8 cellular contexts compared by ENCODE assay signal in genomic region chr2:133674433-133675331, GRCh38.
DNase-seq lines count a peak whose midpoint lies in the region; ATAC-seq and TF ChIP-seq lines count a peak whose summit lies in the region.

No MANE protein-coding gene starts in this region.

- no peak overlapping the region for H4K12ac ChIP-seq in trophoblast cell (ENCODE audit: low read depth, low read length)

- no peak overlapping the region for H2AK5ac ChIP-seq in trophoblast cell (ENCODE audit: low read length)

- no peak overlapping the region for H2BK12ac ChIP-seq in trophoblast cell (ENCODE audit: low read length)

- H3K4me3 ChIP-seq in HUES6 (ENCODE audit: low read depth, low read length) (peak overlapping the region; percentile 0; the same call in 1 of the 2 replicates), SK-N-MC (peak overlapping the region; percentile 83), heart right ventricle (peak overlapping the region in 9 of 10 donors; percentile 4 to 48 (median 31)), trophoblast cell (ENCODE audit: low read depth, low read length) (no peak overlapping the region)

- no peaks in the 10 kb centered on the region for H3K9me3 Mint-ChIP-seq in activated T-cell treated with anti-CD3 and anti-CD28 coated beads, Interleukin-2, amount 50 U/mL, for 4 hours

- WGBS in heart right ventricle, 2 donors: 7 to 8% methylated on average over 21 of the region's 21 CpGs
- no CpG with 5 or more reads among the region's 21 CpGs for WGBS in trophoblast cell (ENCODE audit: extremely low coverage, insufficient coverage, insufficient read length)

- H4K91ac ChIP-seq in trophoblast cell (ENCODE audit: low read depth, low read length): no peak overlapping the region

- H3K9ac ChIP-seq in HUES6 (ENCODE audit: low read length) (no peak overlapping the region), SK-N-MC (ENCODE audit: insufficient read length) (peak overlapping the region; percentile 80), trophoblast cell (ENCODE audit: low read length) (no peak overlapping the region)

- no peaks in the 10 kb centered on the region for H3K79me2 ChIP-seq in trophoblast cell (ENCODE audit: control insufficient read depth, insufficient read depth, low read length, poor library complexity)

- H3K14ac ChIP-seq in trophoblast cell (ENCODE audit: low read length): no peak overlapping the region

- H3K4me1 Mint-ChIP-seq in activated T-cell treated with anti-CD3 and anti-CD28 coated beads, Interleukin-2, amount 50 U/mL, for 4 hours (ENCODE audit: low read depth): no peaks in the 10 kb centered on the region

- TF ChIP-seq CTCF in heart right ventricle (IDR thresholded peaks at IDR 0.05): no peak

- DNase-seq in SK-N-MC (ENCODE audit: low read depth, low spot score) (peak; percentile 90), heart right ventricle (peak; percentile 25 to 43), trophoblast cell (peak; percentile 40 to 67), KG1 (lab: John Stamatoyannopoulos, UW) (no peak)
- DNase-seq in activated T-cell treated with anti-CD3 and anti-CD28 coated beads, Interleukin-2, amount 50 U/mL, for 4 hours: no peak

- H3K18ac ChIP-seq in trophoblast cell (ENCODE audit: low read length): no peak overlapping the region

- H3K4me2 ChIP-seq in trophoblast cell (ENCODE audit: low read length): peak overlapping the region; percentile 68

- H3K9me3 ChIP-seq in HUES6 (ENCODE audit: control insufficient read depth, insufficient read depth, low read depth, low read length) (no peaks in the 10 kb centered on the region), SK-N-MC (ENCODE audit: low read depth, low read length) (no peaks in the 10 kb centered on the region), heart right ventricle (peaks cover 0 to 8% (median 0%) of the 10 kb centered on the region in 11 donors), trophoblast cell (ENCODE audit: insufficient read depth, low read depth, low read length) (no peaks in the 10 kb centered on the region)

- H2BK5ac ChIP-seq in trophoblast cell (ENCODE audit: low read depth, low read length, poor library complexity): no peak overlapping the region

- H3K27me3 ChIP-seq in HUES6 (ENCODE audit: control insufficient read depth, insufficient read depth, low read length) (no peaks in the 10 kb centered on the region), heart right ventricle (no peaks in the 10 kb centered on the region), trophoblast cell (ENCODE audit: insufficient read depth, low read length) (no peaks in the 10 kb centered on the region)

- no peak overlapping the region for H3K23ac ChIP-seq in trophoblast cell (ENCODE audit: low read length)

- H3K27ac ChIP-seq in HUES6 (ENCODE audit: low read depth, low read length) (no peak overlapping the region), SK-N-MC (peak overlapping the region; percentile 98), heart right ventricle (peak overlapping the region; percentile 4 to 82 (median 75)), trophoblast cell (ENCODE audit: low read depth, low read length) (no peak overlapping the region)

- ATAC-seq in heart right ventricle (peak; percentile 42 to 76 (median 66)), GM21723 (IDR thresholded peaks at IDR 0.05; ENCODE audit: unreplicated experiment) (no peak), GM18519 (IDR thresholded peaks at IDR 0.05; ENCODE audit: low FRiP score, unreplicated experiment) (no peak)
- ATAC-seq in activated T-cell treated with anti-CD3 and anti-CD28 coated beads, Interleukin-2, amount 50 U/mL, for 4 hours: no peak

- H2AFZ ChIP-seq in trophoblast cell (ENCODE audit: insufficient read depth, low read length, poor library complexity): no peak overlapping the region

- intact Hi-C loops in heart right ventricle (cut with DNase I): loop anchor here in 4 of 10 donors (5.0 to 10.0 kb wide), 6 partner anchors 37 to 110 kb away; partner anchors contain the start of gene NCKAP5 (in 1 of the 4)

- H3K4me3 Mint-ChIP-seq in activated T-cell treated with anti-CD3 and anti-CD28 coated beads, Interleukin-2, amount 50 U/mL, for 4 hours: no peak overlapping the region

- H3K36me3 Mint-ChIP-seq in activated T-cell treated with anti-CD3 and anti-CD28 coated beads, Interleukin-2, amount 50 U/mL, for 4 hours (ENCODE audit: insufficient read depth): no peaks in the 10 kb centered on the region

- no peak overlapping the region for H2BK120ac ChIP-seq in trophoblast cell (ENCODE audit: insufficient read depth, low read length, poor library complexity)

- H3K36me3 ChIP-seq in HUES6 (ENCODE audit: control insufficient read depth, insufficient read depth, low read length) (no peaks in the 10 kb centered on the region), SK-N-MC (ENCODE audit: insufficient read depth, low read length) (no peaks in the 10 kb centered on the region), heart right ventricle (no peaks in the 10 kb centered on the region), trophoblast cell (ENCODE audit: control insufficient read depth in 1 of 2, insufficient read depth in 2 of 2, low read length in 2 of 2) (no peaks in the 10 kb centered on the region)

- no peak overlapping the region for H3K4ac ChIP-seq in trophoblast cell (ENCODE audit: low read depth, low read length)

- H3K79me1 ChIP-seq in trophoblast cell (ENCODE audit: low read length): no peaks in the 10 kb centered on the region

- H4K8ac ChIP-seq in trophoblast cell (ENCODE audit: low read depth, low read length): no peak overlapping the region

- H3K4me1 ChIP-seq in HUES6 (ENCODE audit: control insufficient read depth, insufficient read depth, low read length) (peaks cover 16% of the 10 kb centered on the region), heart right ventricle (peaks cover 2 to 38% (median 20%) of the 10 kb centered on the region in 9 donors), trophoblast cell (ENCODE audit: control insufficient read depth in 1 of 2, insufficient read depth in 2 of 2, low read length in 2 of 2) (peaks cover 4% of the 10 kb centered on the region in 2 experiments)

- H3K27me3 Mint-ChIP-seq in activated T-cell treated with anti-CD3 and anti-CD28 coated beads, Interleukin-2, amount 50 U/mL, for 4 hours (ENCODE audit: low read depth): peaks cover 7% of the 10 kb centered on the region

Comparison
In these comparisons a context has a peak if more than half of its experiments do, and no peak if none do; other contexts are left out.
1. H3K27ac ChIP-seq: peak in SK-N-MC (single experiment) and heart right ventricle (10 of 10); none in HUES6 (single experiment) and trophoblast cell (single experiment).
2. DNase-seq: peak in SK-N-MC (single experiment), heart right ventricle (2 of 2) and trophoblast cell (2 of 2); none in activated T-cell treated with anti-CD3 and anti-CD28 coated beads, Interleukin-2, amount 50 U/mL, for 4 hours (single experiment) and KG1 (single experiment).
3. ATAC-seq: peak in heart right ventricle (8 of 8); none in activated T-cell treated with anti-CD3 and anti-CD28 coated beads, Interleukin-2, amount 50 U/mL, for 4 hours (0 of 2), GM21723 (single experiment) and GM18519 (single experiment).